In the genomic region with DNA sequence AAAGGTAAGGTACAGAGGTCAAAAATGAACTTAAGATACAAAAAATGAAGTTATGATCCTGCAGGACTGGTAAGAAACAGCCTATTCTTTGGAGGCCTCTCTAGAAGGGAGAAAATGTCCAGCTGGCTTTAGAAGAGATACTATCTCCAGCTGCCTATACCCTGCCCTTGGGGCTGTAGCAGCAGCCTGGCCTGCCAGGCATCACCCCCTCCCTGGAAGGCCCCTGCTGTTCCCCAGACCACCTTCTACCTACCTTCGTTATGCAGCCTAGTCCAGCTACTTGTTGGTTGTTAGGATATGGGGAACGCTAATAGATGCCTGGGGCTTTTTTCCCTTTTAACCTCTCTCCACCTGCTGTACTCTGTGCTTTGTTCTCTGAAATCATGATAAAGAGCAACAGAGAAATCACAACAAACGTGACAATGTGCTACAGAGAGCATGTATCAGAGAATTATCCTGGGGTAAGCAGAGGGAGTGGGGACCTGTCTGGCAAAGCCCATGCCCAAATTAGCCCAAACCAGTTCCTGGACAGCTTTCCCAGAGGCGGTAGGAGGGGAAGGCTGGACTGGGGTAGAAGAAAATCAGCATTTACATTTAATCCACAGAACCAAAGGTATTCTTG, we compare ENCODE assay signal across 17 cellular contexts. TPM values are rescaled to one million over a fixed set of nuclear protein-coding genes. Genes with fewer than 3 reads are reported as not detected.
DNase-seq lines count a peak whose midpoint lies in the region; ATAC-seq and TF ChIP-seq lines count a peak whose summit lies in the region.
"Had no signal": no experiment of that assay in that cellular context is flagged by ENCODE, and none has a peak within 500 bp of the region (broad histone marks: within the 10 kb centered on the region; RNA-seq: fewer than 3 reads in every experiment).

No MANE protein-coding gene starts in this region.

- peaks cover 26% of the 10 kb centered on the region for H3K4me1 Mint-ChIP-seq in progenitor cell of endocrine pancreas (ENCODE audit: low read depth)

- peak overlapping the region; percentile 32 for H3K27ac Mint-ChIP-seq in progenitor cell of endocrine pancreas
- H3K27ac Mint-ChIP-seq: CD8-positive, alpha-beta memory T cell; HFFc6 had no signal

- H3K27me3 Mint-ChIP-seq in progenitor cell of endocrine pancreas, result no peaks in the 10 kb centered on the region

- TF ChIP-seq CTCF in progenitor cell of endocrine pancreas (IDR thresholded peaks at IDR 0.05; ENCODE audit: unreplicated experiment), result no peak
- no peak for TF ChIP-seq CTCF in foreskin fibroblast (IDR thresholded peaks at IDR 0.05; ENCODE audit: low read depth, low read length)

- DNase-seq in ELF-1 (ENCODE audit: low read depth, low spot score) (peak; percentile 88), NCI-H146 treated with DMSO at 0.1 percent for 48 hours (lab: John Stamatoyannopoulos, UW; ENCODE audit: unreplicated experiment) (peak; percentile 75), left kidney (ENCODE audit: low read depth, low spot score) (peak; percentile 32), progenitor cell of endocrine pancreas (ENCODE audit: low spot score, unreplicated experiment) (no peak), foreskin fibroblast (no peak)
- DNase-seq: DMS79 treated with DMSO at 0.1 percent for 48 hours, NCI-H226, Peyer's patch had no signal

- ATAC-seq in HG02981 (IDR thresholded peaks at IDR 0.05; ENCODE audit: unreplicated experiment) (no peak), HG03342 (IDR thresholded peaks at IDR 0.05; ENCODE audit: unreplicated experiment) (no peak)

- H3K4me3 Mint-ChIP-seq in progenitor cell of endocrine pancreas (ENCODE audit: low read depth), result no peak overlapping the region
- H3K4me3 Mint-ChIP-seq: CD8-positive, alpha-beta memory T cell; HFFc6 had no signal

- H3K9me3 Mint-ChIP-seq in progenitor cell of endocrine pancreas (ENCODE audit: low read depth), result no peaks in the 10 kb centered on the region
- H3K9me3 Mint-ChIP-seq: CD8-positive, alpha-beta memory T cell; HFFc6 had no signal

- H3K4me3 ChIP-seq in foreskin fibroblast (ENCODE audit: low read depth in 1 of 2, low read length in 2 of 2), result no peak overlapping the region
- H3K4me3 ChIP-seq: A549; BLaER1 treated with 17β-estradiol and CSF1 and Interleukin-3, amounts not matched to agents 10 nM and 100 nM; MG63; Peyer's patch; SJSA1 had no signal

- no peaks in the 10 kb centered on the region for H3K36me3 Mint-ChIP-seq in progenitor cell of endocrine pancreas (ENCODE audit: insufficient read depth)
- H3K36me3 Mint-ChIP-seq: CD8-positive, alpha-beta memory T cell had no signal

RNA-seq across cellular contexts. Expression of a gene that starts 34.5 kb away (rescaled TPM):
- not detected in 2 replicates for total RNA-seq in progenitor cell of endocrine pancreas
- total RNA-seq: CD8-positive, alpha-beta memory T cell; G401; HFFc6; Peyer's patch; SJSA1 had no signal

Comparison
In these comparisons a context has a peak if more than half of its experiments do, and no peak if none do; other contexts are left out.
1. DNase-seq: peak in ELF-1 (single experiment), NCI-H146 treated with DMSO at 0.1 percent for 48 hours (single experiment) and left kidney (single experiment); none in progenitor cell of endocrine pancreas (single experiment) and foreskin fibroblast (0 of 2).